Comparison of ENCODE assay signal across 1 cellular context in the genomic region with DNA sequence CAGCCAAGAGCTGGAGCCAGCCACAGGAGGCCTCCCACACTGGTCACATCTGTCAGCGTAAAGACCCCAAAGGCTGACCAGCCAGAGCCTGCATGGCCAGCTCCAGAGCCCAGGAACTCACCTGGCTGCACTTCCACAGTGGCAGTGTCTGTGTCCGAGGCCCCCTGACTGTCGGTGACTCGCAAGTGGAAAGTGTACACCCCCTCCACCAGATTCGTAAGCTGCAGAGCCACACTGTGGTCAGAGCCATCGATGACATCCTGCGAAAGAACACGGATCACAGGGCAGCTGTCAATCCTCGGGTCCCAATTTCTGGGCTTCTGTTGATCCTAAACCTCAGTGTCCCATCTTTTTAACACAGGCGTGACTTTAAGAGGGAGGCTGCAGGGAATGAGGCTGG.
TF ChIP-seq lines count a peak whose summit lies in the region.

No MANE protein-coding gene starts in this region.

TF ChIP-seq in H1, 55 proteins besides CTCF, POLR2A, EP300 and RAD21 (continued from another document):
- TF ChIP-seq EZH2 (IDR thresholded peaks at IDR 0.05; ENCODE audit: low read depth, low read length, severe bottlenecking) = no peak
